ENCODE assay signal across 14 cellular contexts in the genomic region with DNA sequence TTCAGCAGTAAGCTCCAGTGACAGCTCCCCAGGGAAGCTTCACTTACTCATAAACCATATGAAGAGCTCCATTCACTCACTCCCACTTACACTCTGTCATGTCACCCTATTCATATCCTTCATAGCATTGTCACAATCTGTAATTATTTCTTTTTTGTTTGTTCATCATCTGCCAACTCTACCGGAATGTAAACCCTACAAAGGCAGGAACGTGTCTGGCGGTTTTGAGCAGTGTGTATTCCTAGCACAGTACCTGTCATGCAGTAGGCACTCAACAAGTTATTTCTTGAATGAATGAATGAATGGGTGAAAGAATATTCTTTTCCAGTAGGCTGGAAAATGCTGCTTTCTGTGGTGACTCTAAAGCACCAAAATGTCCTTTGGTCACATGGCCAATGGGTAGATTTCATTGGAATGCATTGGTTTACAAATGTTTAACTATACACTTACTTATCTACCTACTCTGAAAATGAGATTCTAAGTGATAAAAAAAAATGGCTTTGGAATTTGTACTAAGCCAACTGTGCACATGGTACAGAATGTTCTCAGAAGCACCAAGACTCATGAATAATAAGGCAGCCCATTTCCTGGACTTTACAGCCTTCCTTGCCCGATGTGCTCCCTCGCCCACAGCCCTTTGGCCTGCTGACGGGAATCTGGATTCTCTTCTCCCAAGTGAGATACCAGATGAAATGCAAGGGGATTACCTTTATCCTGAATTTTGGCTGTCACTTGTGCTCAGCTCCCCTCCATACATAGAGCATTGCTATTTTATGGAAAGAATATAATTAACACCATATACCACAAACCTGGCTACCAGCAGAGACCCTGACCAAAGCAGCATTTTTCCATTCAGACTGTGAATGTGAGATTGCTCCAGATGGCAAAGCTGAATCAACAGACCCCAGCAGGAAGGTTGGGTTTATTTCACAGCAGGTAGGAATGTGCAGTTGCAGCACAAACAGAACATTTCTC.
DNase-seq lines count a peak whose midpoint lies in the region; ATAC-seq, FAIRE-seq and TF ChIP-seq lines count a peak whose summit lies in the region.
"Had no signal": no experiment of that assay in that cellular context is flagged by ENCODE, and none has a peak within 500 bp of the region (broad histone marks: within the 10 kb centered on the region; RNA-seq: fewer than 3 reads in every experiment).

No MANE protein-coding gene starts in this region.

- no peak for TF ChIP-seq POLR2A in H54 (IDR thresholded peaks at IDR 0.05; ENCODE audit: low read depth, low read length)

- no peaks in the 10 kb centered on the region for H4K20me1 ChIP-seq in astrocyte (ENCODE audit: insufficient read depth, low read length)

- H3K27ac ChIP-seq in astrocyte (ENCODE audit: low read depth, low read length), result no peak overlapping the region
- H3K27ac ChIP-seq: skin epidermis had no signal

- no peak overlapping the region for H2AFZ ChIP-seq in astrocyte (ENCODE audit: low read depth, low read length)

- H3K9ac ChIP-seq in astrocyte (ENCODE audit: low read length), result no peak overlapping the region

- DNase-seq in COLO668 (lab: John Stamatoyannopoulos, UW; ENCODE audit: unreplicated experiment) (peak; percentile 8), NCI-H146 treated with DMSO at 0.1 percent for 48 hours (lab: John Stamatoyannopoulos, UW; ENCODE audit: unreplicated experiment) (peak; percentile 96), astrocyte (ENCODE audit: low read depth) (peak; percentile 29), kidney glomerular epithelial cell (lab: John Stamatoyannopoulos, UW) (peak; percentile 24), GM19238 (ENCODE audit: insufficient read length, low spot score) (no peak), NCI-H128 (lab: John Stamatoyannopoulos, UW; ENCODE audit: unreplicated experiment) (no peak), H54 (ENCODE audit: insufficient read length, low spot score) (no peak)
- DNase-seq: activated CD4-positive, alpha-beta T cell treated with anti-CD3 and anti-CD28 coated beads, Interleukin-2, amount 50 U/mL, for 48 hours; amygdala had no signal

- H3K27me3 Mint-ChIP-seq in astrocyte (ENCODE audit: low read depth, unreplicated experiment), result no peaks in the 10 kb centered on the region
- H3K27me3 Mint-ChIP-seq: B cell had no signal

- no peaks in the 10 kb centered on the region for H3K9me3 ChIP-seq in astrocyte (ENCODE audit: insufficient read depth, low read depth, low read length)

- H3K4me3 ChIP-seq in astrocyte (ENCODE audit: insufficient read depth, low read depth, low read length), result no peak overlapping the region
- H3K4me3 ChIP-seq: skin epidermis had no signal

- no peaks in the 10 kb centered on the region for H3K79me2 ChIP-seq in astrocyte (ENCODE audit: insufficient read depth, low read length)

- no peak for ATAC-seq in GM18868 (IDR thresholded peaks at IDR 0.05; ENCODE audit: unreplicated experiment)

- peak; percentile 20 for TF ChIP-seq CTCF in astrocyte (IDR thresholded peaks at IDR 0.05; ENCODE audit: insufficient read depth, low read depth, low read length)

- peaks cover 16% of the 10 kb centered on the region for H3K4me1 ChIP-seq in astrocyte (ENCODE audit: insufficient read depth, low read length)

- no peaks in the 10 kb centered on the region for H3K36me3 Mint-ChIP-seq in astrocyte (ENCODE audit: low read depth, unreplicated experiment)
- H3K36me3 Mint-ChIP-seq: mesothelial cell of epicardium had no signal

- H3K27ac Mint-ChIP-seq in astrocyte (ENCODE audit: unreplicated experiment), result peak overlapping the region; percentile 70
- H3K27ac Mint-ChIP-seq: B cell, mesothelial cell of epicardium had no signal

- H3K27me3 ChIP-seq in astrocyte (ENCODE audit: insufficient read depth, low read length), result no peaks in the 10 kb centered on the region

- H3K36me3 ChIP-seq in astrocyte (ENCODE audit: insufficient read depth, low read length), result no peaks in the 10 kb centered on the region

- no peak for FAIRE-seq in astrocyte (lab: Jason Lieb, UNC)
- FAIRE-seq in H54 (lab: Jason Lieb, UNC), result no peak
- FAIRE-seq: HTR-8/SVneo had no signal

- H3K9me3 Mint-ChIP-seq in astrocyte (ENCODE audit: unreplicated experiment), result no peaks in the 10 kb centered on the region
- H3K9me3 Mint-ChIP-seq: mesothelial cell of epicardium had no signal

- H3K4me2 ChIP-seq in astrocyte (ENCODE audit: low read length), result no peak overlapping the region

- H3K4me1 Mint-ChIP-seq in astrocyte (ENCODE audit: low read depth, unreplicated experiment), result peaks cover 21% of the 10 kb centered on the region
- H3K4me1 Mint-ChIP-seq: B cell had no signal

- no peak overlapping the region for H3K4me3 Mint-ChIP-seq in astrocyte (ENCODE audit: unreplicated experiment)
- H3K4me3 Mint-ChIP-seq: B cell, mesothelial cell of epicardium had no signal

Comparison
In these comparisons a context has a peak if more than half of its experiments do, and no peak if none do; other contexts are left out.
1. DNase-seq: peak in COLO668 (single experiment), NCI-H146 treated with DMSO at 0.1 percent for 48 hours (single experiment), astrocyte (single experiment) and kidney glomerular epithelial cell (single experiment); none in GM19238 (single experiment), NCI-H128 (single experiment) and H54 (single experiment).